9 cellular contexts compared by ENCODE assay signal in genomic region chr12:96445743-96446655, GRCh38. TPM values are rescaled to one million over a fixed set of nuclear protein-coding genes. Genes with fewer than 3 reads are reported as not detected.
DNase-seq lines count a peak whose midpoint lies in the region; ATAC-seq, FAIRE-seq and TF ChIP-seq lines count a peak whose summit lies in the region.
"Had no signal": no experiment of that assay in that cellular context is flagged by ENCODE, and none has a peak within 500 bp of the region (broad histone marks: within the 10 kb centered on the region; RNA-seq: fewer than 3 reads in every experiment).

No MANE protein-coding gene starts in this region.

- H2BK120ac ChIP-seq in H1 (replicated peaks; ENCODE audit: low read depth, low read length) = no peak overlapping the region

- no peak for TF ChIP-seq POLR2A in H1 (IDR thresholded peaks at IDR 0.05; ENCODE audit: control extremely low read depth in 1 of 2, low read depth in 2 of 2, low read length in 2 of 2)

- no peak overlapping the region for H2BK12ac ChIP-seq in H1 (ENCODE audit: low read depth, low read length)

- POLR2A ChIA-PET in H1 (lab: Charles Lee; ENCODE audit: partially characterized antibody) = interaction anchor here (1.1 kb wide), 1 partner anchor 13 kb away, joined by 3 read pairs; no protein-coding TSS in a partner anchor

- no peak for TF ChIP-seq CTCF in H1 (IDR thresholded peaks at IDR 0.05; ENCODE audit: control extremely low read depth in 1 of 3, insufficient read depth in 1 of 3, low read depth in 1 of 3, low read length in 3 of 3)
- no peak for TF ChIP-seq CTCF in osteoblast (IDR thresholded peaks at IDR 0.05; ENCODE audit: extremely low read depth, low read depth, low read length)

- H3K18ac ChIP-seq in H1 (ENCODE audit: extremely low read depth, low read length) = no peak overlapping the region

- CTCF ChIA-PET in H1 (lab: Charles Lee; ENCODE audit: partially characterized antibody) = interaction anchor here (0.6 to 2.8 kb wide), 3 partner anchors 20 to 231 kb away, joined by 3 to 9 read pairs (median 3); no protein-coding TSS in a partner anchor

- H3K23ac ChIP-seq in H1 (ENCODE audit: insufficient read length) = no peak overlapping the region

- H4K20me1 ChIP-seq in H1 (replicated peaks in 1 of 2; ENCODE audit: control insufficient read depth in 1 of 2, insufficient read depth in 2 of 2, low read length in 2 of 2) (no peaks in the 10 kb centered on the region), osteoblast (ENCODE audit: insufficient read depth, low read length) (no peaks in the 10 kb centered on the region)

- no peak for FAIRE-seq in H1 (lab: Jason Lieb, UNC)

- H3K27ac ChIP-seq in H1 (ENCODE audit: low read depth, low read length) = no peak overlapping the region
- peak overlapping the region; percentile 98 for H3K27ac ChIP-seq in osteoblast (ENCODE audit: low read depth, low read length)
- H3K27ac ChIP-seq: HL-60 had no signal

- no peaks in the 10 kb centered on the region for H3K36me3 ChIP-seq in H1 (ENCODE audit: control insufficient read depth in 2 of 4, insufficient read depth in 4 of 4, low read length in 3 of 4)
- no peaks in the 10 kb centered on the region for H3K36me3 ChIP-seq in osteoblast (ENCODE audit: insufficient read depth, low read length)

- H3K4me2 ChIP-seq in H1 (ENCODE audit: insufficient read depth in 1 of 2, low read depth in 2 of 2, low read length in 2 of 2) (no peak overlapping the region), osteoblast (ENCODE audit: insufficient read depth, low read length) (peak overlapping the region; percentile 80)

- TF ChIP-seq EP300 in H1 (IDR thresholded peaks at IDR 0.05; ENCODE audit: borderline replicate concordance in 1 of 2, low read depth in 2 of 2, low read length in 2 of 2) = no peak

- H3K9me3 ChIP-seq in H1 (ENCODE audit: insufficient read depth in 2 of 2, low read depth in 1 of 2, low read length in 1 of 2) (no peaks in the 10 kb centered on the region), osteoblast (ENCODE audit: low read depth, low read length) (no peaks in the 10 kb centered on the region)

- H2BK5ac ChIP-seq in H1 (ENCODE audit: low read depth, low read length) = no peak overlapping the region

- no peak overlapping the region for H2BK20ac ChIP-seq in H1 (ENCODE audit: low read length)

- H4K5ac ChIP-seq in H1 (ENCODE audit: insufficient read length, low read depth, low read length) = no peak overlapping the region

- H3K27me3 ChIP-seq in H1 (replicated peaks in 1 of 4; ENCODE audit: control insufficient read depth in 3 of 4, extremely low read depth in 1 of 4, insufficient read depth in 3 of 4, low read length in 3 of 4) (no peaks in the 10 kb centered on the region), osteoblast (ENCODE audit: insufficient read depth, low read length) (no peaks in the 10 kb centered on the region)

- no peak overlapping the region for H4K8ac ChIP-seq in H1 (ENCODE audit: extremely low read depth, insufficient read depth, low read length)

- peak; percentile 61 for DNase-seq in AG20443 (ENCODE audit: low spot score)
- peak; percentile 40 for DNase-seq in activated CD4-positive, CD25-positive, alpha-beta regulatory T cell treated with anti-CD3 and anti-CD28 coated beads, Interleukin-2, amount 50 U/mL, for 16 hours (ENCODE audit: low read depth, low spot score)
- no peak for DNase-seq in H1 (ENCODE audit: low read depth in 1 of 2, low spot score in 2 of 2)
- peak; percentile 90 for DNase-seq in osteoblast (ENCODE audit: insufficient read length, low spot score, missing footprints)
- no peak for DNase-seq in foreskin melanocyte
- DNase-seq in NCI-H2227 treated with DMSO at 0.1 percent for 48 hours (lab: John Stamatoyannopoulos, UW) = no peak

- H4K91ac ChIP-seq in H1 (replicated peaks; ENCODE audit: insufficient read length, low read length) = no peak overlapping the region

- H3K23me2 ChIP-seq in H1 (ENCODE audit: low read depth, low read length) = no peaks in the 10 kb centered on the region

- H3K4me3 ChIP-seq in H1 (ENCODE audit: extremely low read depth in 1 of 4, insufficient read depth in 2 of 4, low read depth in 3 of 4, low read length in 4 of 4) = no peak overlapping the region
- peak overlapping the region; percentile 23 for H3K4me3 ChIP-seq in osteoblast (ENCODE audit: insufficient read depth, low read length)

- ATAC-seq in GM19372 (IDR thresholded peaks at IDR 0.05; ENCODE audit: low read depth, unreplicated experiment) = peak; percentile 91
- peak; percentile 91 for ATAC-seq in HG03520 (IDR thresholded peaks at IDR 0.05; ENCODE audit: unreplicated experiment)

- H2BK15ac ChIP-seq in H1 (ENCODE audit: low read length) = no peak overlapping the region

- no peaks in the 10 kb centered on the region for H3K79me1 ChIP-seq in H1 (ENCODE audit: low read depth, low read length)

- 89% methylated on average over 6 of the region's 6 CpGs; no CpG with 5 or more reads in 1 of the 2 experiments for WGBS in H1 (ENCODE audit: extremely low coverage in 1 of 2, insufficient coverage in 1 of 2, insufficient read length in 1 of 2, insufficient replicate concordance in 2 of 2, low coverage in 1 of 2, low lambda C conversion rate in 2 of 2, missing lambda C conversion rate in 1 of 2), 2 experiments

- H3K79me2 ChIP-seq in H1 (ENCODE audit: control insufficient read depth in 1 of 2, insufficient read depth in 2 of 2, low read length in 2 of 2) (no peaks in the 10 kb centered on the region), osteoblast (ENCODE audit: insufficient read depth, low read length) (no peaks in the 10 kb centered on the region)

- H2AK5ac ChIP-seq in H1 (ENCODE audit: low read depth, low read length) = no peak overlapping the region

- no peak for TF ChIP-seq RAD21 in H1 (IDR thresholded peaks at IDR 0.05 in 1 of 2, conservative IDR thresholded peaks at IDR 0.05 in 1 of 2; ENCODE audit: low read depth in 2 of 2, low read length in 2 of 2)

- H2AFZ ChIP-seq in H1 (ENCODE audit: low read length) = 0 out of 2 replicates have a peak overlapping the region, but pooled peaks have one; percentile 69
- H2AFZ ChIP-seq in osteoblast (ENCODE audit: low read length) = peak overlapping the region; percentile 69

- no peak overlapping the region for H3K56ac ChIP-seq in H1 (replicated peaks; ENCODE audit: insufficient read length, low read depth, low read length)

- H3K4me1 ChIP-seq in H1 (replicated peaks in 1 of 4; ENCODE audit: control insufficient read depth in 3 of 4, insufficient read depth in 4 of 4, low read length in 3 of 4) (no peaks in the 10 kb centered on the region), osteoblast (ENCODE audit: insufficient read depth, low read length) (peaks cover 29% of the 10 kb centered on the region)

- no peak overlapping the region for H3K9ac ChIP-seq in H1 (replicated peaks in 1 of 4; ENCODE audit: extremely low read depth in 1 of 4, low read depth in 3 of 4, low read length in 3 of 4)

- no peak overlapping the region for H3K14ac ChIP-seq in H1 (ENCODE audit: insufficient read length)

- no peak overlapping the region for H3K4ac ChIP-seq in H1 (replicated peaks; ENCODE audit: insufficient read length, low read depth, low read length)

RNA-seq across cellular contexts. Expression of gene CFAP54, which starts 43.4 kb away (rescaled TPM):
- 0.17 and 0.42 TPM in 2 replicates for total RNA-seq in H1 (2021; fragmentation: NEBNext Ultra II Directional; extraction: Animal tissue kit (Norgen Biotek cat#: 25700))
- 0.06 and 0.33 TPM in 2 replicates for polyA plus RNA-seq in H1 (2011; rRNA removed)
- polyA plus RNA-seq in H1 (2011; cell fraction: cytosol; rRNA removed) = 0.22 TPM
- polyA plus RNA-seq in H1 (2011; cell fraction: nucleus; rRNA removed) = 0.11 TPM
- 0.19 TPM in 1 of 4 replicates, not detected in the others for polyA plus RNA-seq in H1 (2012, experiment 1 of 2)
- not detected for polyA plus RNA-seq in H1 (2012, experiment 2 of 2)
- polyA plus RNA-seq in H1 (2013, experiment 1 of 2) = 0.14 TPM
- polyA plus RNA-seq in H1 (2013, experiment 2 of 2) = 0.18 TPM
- polyA minus RNA-seq in H1 (2011; rRNA and poly(A)+ RNA removed) = 0.37 and 1.1 TPM in 2 replicates
- not detected for polyA minus RNA-seq in H1 (2011; cell fraction: cytosol; rRNA and poly(A)+ RNA removed)
- 1.3 TPM for polyA minus RNA-seq in H1 (2011; cell fraction: nucleus; rRNA and poly(A)+ RNA removed)
- total RNA-seq in osteoblast = 2.2 and 3.2 TPM in 2 replicates

RNA-seq across cellular contexts. Expression of gene CDK17, which starts 45.8 kb away (rescaled TPM):
- 17.6 and 20.0 TPM in 2 replicates for total RNA-seq in H1 (2021; fragmentation: NEBNext Ultra II Directional; extraction: Animal tissue kit (Norgen Biotek cat#: 25700))
- 5.5 and 5.8 TPM in 2 replicates for polyA plus RNA-seq in H1 (2011; rRNA removed)
- 6.7 TPM for polyA plus RNA-seq in H1 (2011; cell fraction: cytosol; rRNA removed)
- 4.9 TPM for polyA plus RNA-seq in H1 (2011; cell fraction: nucleus; rRNA removed)
- 6.0 to 15.2 TPM (median 9.9 TPM) in 4 replicates for polyA plus RNA-seq in H1 (2012, experiment 1 of 2)
- 0.83 TPM for polyA plus RNA-seq in H1 (2012, experiment 2 of 2)
- 9.2 TPM for polyA plus RNA-seq in H1 (2013, experiment 1 of 2)
- polyA plus RNA-seq in H1 (2013, experiment 2 of 2) = 9.2 TPM
- 25.6 and 40.3 TPM in 2 replicates for polyA minus RNA-seq in H1 (2011; rRNA and poly(A)+ RNA removed)
- polyA minus RNA-seq in H1 (2011; cell fraction: cytosol; rRNA and poly(A)+ RNA removed) = 14.2 TPM
- 63.1 TPM for polyA minus RNA-seq in H1 (2011; cell fraction: nucleus; rRNA and poly(A)+ RNA removed)
- 64.8 and 68.0 TPM in 2 replicates for total RNA-seq in osteoblast

Comparison
In these comparisons a context has a peak if more than half of its experiments do, and no peak if none do; other contexts are left out.
1. DNase-seq: peak in AG20443 (single experiment), activated CD4-positive, CD25-positive, alpha-beta regulatory T cell treated with anti-CD3 and anti-CD28 coated beads, Interleukin-2, amount 50 U/mL, for 16 hours (single experiment) and osteoblast (single experiment); none in H1 (0 of 2), foreskin melanocyte (single experiment) and NCI-H2227 treated with DMSO at 0.1 percent for 48 hours (single experiment).